35 cellular contexts compared by ENCODE assay signal in the genomic region with DNA sequence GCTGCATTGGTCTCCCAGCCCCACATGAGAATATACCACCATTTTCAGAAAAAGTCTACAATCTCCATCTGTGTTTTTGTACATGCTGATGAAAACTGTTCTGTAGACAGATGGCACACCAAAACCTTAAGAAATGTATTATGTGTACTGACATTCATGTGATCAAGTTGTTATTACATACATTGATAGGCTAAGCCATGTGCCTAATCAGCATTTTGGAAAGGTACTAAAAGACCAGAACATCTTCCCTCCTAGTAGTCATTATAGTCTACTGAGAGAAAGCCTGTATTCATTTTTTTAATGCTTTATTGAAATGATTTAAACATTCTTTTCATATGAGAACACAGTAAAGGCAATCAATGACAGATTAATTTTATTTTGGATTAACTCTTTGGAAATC. TPM values are rescaled to one million over a fixed set of nuclear protein-coding genes. Genes with fewer than 3 reads are reported as not detected.
"Had no signal": no experiment of that assay in that cellular context is flagged by ENCODE, and none has a peak within 500 bp of the region (broad histone marks: within the 10 kb centered on the region; RNA-seq: fewer than 3 reads in every experiment).

No MANE protein-coding gene starts in this region.

- H3K4me3 ChIP-seq: esophagus muscularis mucosa, gastrocnemius medialis, heart left ventricle had no signal

- H3K9me3 Mint-ChIP-seq: activated CD4-positive, alpha-beta memory T cell treated with anti-CD3 and anti-CD28 coated beads, Interleukin-2, amount 10 ng/mL, durations not matched to agents 7 days and 5 days; activated CD4-positive, alpha-beta T cell treated with anti-CD3 and anti-CD28 coated beads, Interleukin-2, amount 10 ng/mL, durations not matched to agents 7 days and 5 days; activated T-cell treated with anti-CD3 and anti-CD28 coated beads, Interleukin-2, amount 50 U/mL, for 24 hours; activated T-helper 17 cell treated with anti-CD3 and anti-CD28 coated beads, Interleukin-2, amount 50 U/mL, for 72 hours; effector memory CD8-positive, alpha-beta T cell; WTC11 had no signal

- H3K4me3 Mint-ChIP-seq: activated CD4-positive, alpha-beta memory T cell treated with anti-CD3 and anti-CD28 coated beads, Interleukin-2, amount 10 ng/mL, durations not matched to agents 7 days and 5 days; activated CD4-positive, alpha-beta T cell treated with anti-CD3 and anti-CD28 coated beads, Interleukin-2, amount 10 ng/mL, durations not matched to agents 7 days and 5 days; activated naive CD8-positive, alpha-beta T cell; activated T-cell treated with anti-CD3 and anti-CD28 coated beads, Interleukin-2, amount 50 U/mL, for 24 hours; activated T-helper 17 cell treated with anti-CD3 and anti-CD28 coated beads, Interleukin-2, amount 50 U/mL, for 72 hours; effector memory CD8-positive, alpha-beta T cell; WTC11 had no signal

- H3K36me3 ChIP-seq: esophagus muscularis mucosa, gastrocnemius medialis, heart left ventricle had no signal

- H3K27ac ChIP-seq: esophagus muscularis mucosa, foreskin keratinocyte, gastrocnemius medialis, heart left ventricle, VCaP had no signal

- FAIRE-seq: astrocyte, colon had no signal

- DNase-seq: activated CD4-positive, alpha-beta memory T cell treated with anti-CD3 and anti-CD28 coated beads, Interleukin-2, amount 10 ng/mL, durations not matched to agents 7 days and 5 days; activated CD4-positive, alpha-beta T cell treated with anti-CD3 and anti-CD28 coated beads for 1 hour; activated CD4-positive, alpha-beta T cell treated with anti-CD3 and anti-CD28 coated beads for 4 hours; activated CD4-positive, alpha-beta T cell treated with anti-CD3 and anti-CD28 coated beads, Interleukin-2, amount 10 ng/mL, durations not matched to agents 7 days and 5 days; activated CD4-positive, alpha-beta T cell treated with anti-CD3 and anti-CD28 coated beads, Interleukin-2, amount 50 U/mL, for 4 hours; activated CD8-positive, alpha-beta memory T cell treated with anti-CD3 and anti-CD28 coated beads, Interleukin-2, amount 50 U/mL, for 48 hours; activated effector memory CD4-positive, alpha-beta T cell treated with Interleukin-2 at 50 U/mL for 16 hours; activated gamma-delta T cell treated with Interleukin-2 at 50 U/mL for 16 hours; activated naive CD4-positive, alpha-beta T cell treated with anti-CD3 and anti-CD28 coated beads, Interleukin-2, amount 50 U/mL, for 16 hours; activated naive CD4-positive, alpha-beta T cell treated with Interleukin-2 at 50 U/mL for 16 hours; activated T-cell treated with anti-CD3 and anti-CD28 coated beads for 4 hours; activated T-cell treated with anti-CD3 and anti-CD28 coated beads, Interleukin-2, amount 50 U/mL, for 24 hours; amniotic stem cell; anterior cingulate cortex; caudate nucleus; cortex of kidney; dermis blood vessel endothelial cell; effector CD4-positive, alpha-beta T cell; effector memory CD8-positive, alpha-beta T cell; erythroblast; foreskin keratinocyte; gastrocnemius medialis; glutamatergic neuron; heart left ventricle; T-helper 2 cell had no signal

- H3K4me1 Mint-ChIP-seq: activated CD4-positive, alpha-beta memory T cell treated with anti-CD3 and anti-CD28 coated beads, Interleukin-2, amount 10 ng/mL, durations not matched to agents 7 days and 5 days; activated CD4-positive, alpha-beta T cell treated with anti-CD3 and anti-CD28 coated beads, Interleukin-2, amount 10 ng/mL, durations not matched to agents 7 days and 5 days; activated T-helper 17 cell treated with anti-CD3 and anti-CD28 coated beads, Interleukin-2, amount 50 U/mL, for 72 hours had no signal

- H3K9me3 ChIP-seq: esophagus muscularis mucosa, gastrocnemius medialis, heart left ventricle had no signal

- ATAC-seq: activated T-helper 17 cell treated with anti-CD3 and anti-CD28 coated beads, Interleukin-2, amount 50 U/mL, for 72 hours; effector memory CD8-positive, alpha-beta T cell; foreskin keratinocyte; gastrocnemius medialis; heart left ventricle; WTC11 had no signal

- H3K4me1 ChIP-seq: esophagus muscularis mucosa, foreskin keratinocyte, gastrocnemius medialis, heart left ventricle had no signal

- H3K36me3 Mint-ChIP-seq: activated naive CD8-positive, alpha-beta T cell; WTC11 had no signal

- H3K27ac Mint-ChIP-seq: activated CD4-positive, alpha-beta memory T cell treated with anti-CD3 and anti-CD28 coated beads, Interleukin-2, amount 10 ng/mL, durations not matched to agents 7 days and 5 days; activated CD4-positive, alpha-beta T cell treated with anti-CD3 and anti-CD28 coated beads, Interleukin-2, amount 10 ng/mL, durations not matched to agents 7 days and 5 days; activated naive CD8-positive, alpha-beta T cell; activated T-cell treated with anti-CD3 and anti-CD28 coated beads, Interleukin-2, amount 50 U/mL, for 24 hours; activated T-helper 17 cell treated with anti-CD3 and anti-CD28 coated beads, Interleukin-2, amount 50 U/mL, for 72 hours; effector memory CD8-positive, alpha-beta T cell; WTC11 had no signal

RNA-seq across cellular contexts. Expression of gene CRYGA, which starts 1.7 kb away (rescaled TPM):
- total RNA-seq: activated CD4-positive, alpha-beta memory T cell treated with anti-CD3 and anti-CD28 coated beads, Interleukin-2, amount 10 ng/mL, durations not matched to agents 7 days and 5 days; activated CD4-positive, alpha-beta T cell treated with anti-CD3 and anti-CD28 coated beads, Interleukin-2, amount 10 ng/mL, durations not matched to agents 7 days and 5 days; activated T-helper 17 cell treated with anti-CD3 and anti-CD28 coated beads, Interleukin-2, amount 50 U/mL, for 72 hours; astrocyte; chondrocyte; dermis blood vessel endothelial cell; esophagus muscularis mucosa; foreskin keratinocyte; gastrocnemius medialis; heart left ventricle; T-helper 1 cell treated with Interleukin-12 subunit alpha and Interleukin-12 subunit beta and Interleukin-4 antibody, amounts not matched to agents 30 ng/mL and 1 ng/mL, for 36 hours; WTC11 had no signal
- polyA plus RNA-seq: adipose tissue, foreskin keratinocyte, heart left ventricle had no signal

RNA-seq across cellular contexts. Expression of gene CRYGB, which starts 19.1 kb away (rescaled TPM):
- total RNA-seq: activated CD4-positive, alpha-beta memory T cell treated with anti-CD3 and anti-CD28 coated beads, Interleukin-2, amount 10 ng/mL, durations not matched to agents 7 days and 5 days; activated CD4-positive, alpha-beta T cell treated with anti-CD3 and anti-CD28 coated beads, Interleukin-2, amount 10 ng/mL, durations not matched to agents 7 days and 5 days; activated T-helper 17 cell treated with anti-CD3 and anti-CD28 coated beads, Interleukin-2, amount 50 U/mL, for 72 hours; astrocyte; chondrocyte; dermis blood vessel endothelial cell; esophagus muscularis mucosa; foreskin keratinocyte; gastrocnemius medialis; heart left ventricle; T-helper 1 cell treated with Interleukin-12 subunit alpha and Interleukin-12 subunit beta and Interleukin-4 antibody, amounts not matched to agents 30 ng/mL and 1 ng/mL, for 36 hours had no signal
- polyA plus RNA-seq: adipose tissue, foreskin keratinocyte, heart left ventricle had no signal

RNA-seq across cellular contexts. Expression of gene C2orf80, which starts 24.8 kb away (rescaled TPM):
- total RNA-seq: activated CD4-positive, alpha-beta memory T cell treated with anti-CD3 and anti-CD28 coated beads, Interleukin-2, amount 10 ng/mL, durations not matched to agents 7 days and 5 days; activated CD4-positive, alpha-beta T cell treated with anti-CD3 and anti-CD28 coated beads, Interleukin-2, amount 10 ng/mL, durations not matched to agents 7 days and 5 days; activated T-helper 17 cell treated with anti-CD3 and anti-CD28 coated beads, Interleukin-2, amount 50 U/mL, for 72 hours; astrocyte; chondrocyte; dermis blood vessel endothelial cell; esophagus muscularis mucosa; foreskin keratinocyte; gastrocnemius medialis; heart left ventricle; T-helper 1 cell treated with Interleukin-12 subunit alpha and Interleukin-12 subunit beta and Interleukin-4 antibody, amounts not matched to agents 30 ng/mL and 1 ng/mL, for 36 hours had no signal
- polyA plus RNA-seq: adipose tissue, foreskin keratinocyte, heart left ventricle had no signal

RNA-seq across cellular contexts. Expression of gene CRYGC, which starts 35.4 kb away (rescaled TPM):
- total RNA-seq: activated CD4-positive, alpha-beta memory T cell treated with anti-CD3 and anti-CD28 coated beads, Interleukin-2, amount 10 ng/mL, durations not matched to agents 7 days and 5 days; activated CD4-positive, alpha-beta T cell treated with anti-CD3 and anti-CD28 coated beads, Interleukin-2, amount 10 ng/mL, durations not matched to agents 7 days and 5 days; activated T-helper 17 cell treated with anti-CD3 and anti-CD28 coated beads, Interleukin-2, amount 50 U/mL, for 72 hours; astrocyte; chondrocyte; dermis blood vessel endothelial cell; esophagus muscularis mucosa; foreskin keratinocyte; gastrocnemius medialis; heart left ventricle; T-helper 1 cell treated with Interleukin-12 subunit alpha and Interleukin-12 subunit beta and Interleukin-4 antibody, amounts not matched to agents 30 ng/mL and 1 ng/mL, for 36 hours; WTC11 had no signal
- polyA plus RNA-seq: adipose tissue, heart left ventricle had no signal

RNA-seq across cellular contexts. Expression of gene CRYGD, which starts 40.7 kb away (rescaled TPM):
- total RNA-seq: activated CD4-positive, alpha-beta memory T cell treated with anti-CD3 and anti-CD28 coated beads, Interleukin-2, amount 10 ng/mL, durations not matched to agents 7 days and 5 days; activated CD4-positive, alpha-beta T cell treated with anti-CD3 and anti-CD28 coated beads, Interleukin-2, amount 10 ng/mL, durations not matched to agents 7 days and 5 days; activated T-helper 17 cell treated with anti-CD3 and anti-CD28 coated beads, Interleukin-2, amount 50 U/mL, for 72 hours; astrocyte; chondrocyte; dermis blood vessel endothelial cell; esophagus muscularis mucosa; foreskin keratinocyte; gastrocnemius medialis; heart left ventricle; T-helper 1 cell treated with Interleukin-12 subunit alpha and Interleukin-12 subunit beta and Interleukin-4 antibody, amounts not matched to agents 30 ng/mL and 1 ng/mL, for 36 hours had no signal
- polyA plus RNA-seq: adipose tissue, foreskin keratinocyte, heart left ventricle had no signal
